ENCODE assay signal across 1 cellular context in the genomic region with DNA sequence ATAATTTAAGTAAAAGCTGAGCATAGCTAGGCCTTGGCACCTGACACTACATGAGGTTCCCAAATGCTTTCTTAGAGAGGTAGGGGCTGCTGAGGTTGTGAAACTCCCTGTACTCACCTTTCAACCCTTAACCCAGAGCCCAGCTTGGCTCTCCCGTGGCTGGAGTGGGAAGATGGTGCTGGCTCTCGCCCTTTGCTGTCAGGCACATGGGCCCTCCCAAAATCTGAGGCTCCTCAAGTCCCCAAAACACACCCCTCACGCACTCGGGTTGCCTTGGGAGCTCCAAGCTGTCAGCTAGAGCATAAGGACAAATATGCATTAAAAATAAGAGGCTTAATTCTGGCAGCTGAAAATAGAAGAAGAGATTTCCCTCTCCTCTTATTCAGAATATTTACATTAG.
TF ChIP-seq lines count a peak whose summit lies in the region.

No MANE protein-coding gene starts in this region.

TF ChIP-seq in H1, 55 proteins besides CTCF, POLR2A, EP300 and RAD21:
- TF ChIP-seq SP1 (IDR thresholded peaks at IDR 0.05; ENCODE audit: low read depth, low read length) (no peak), TCF12 (IDR thresholded peaks at IDR 0.05; ENCODE audit: low read depth, low read length) (no peak), SUZ12 (IDR thresholded peaks at IDR 0.05; ENCODE audit: low read length) (no peak), SAP30 (IDR thresholded peaks at IDR 0.05; ENCODE audit: insufficient read depth, insufficient replicate concordance, low read length) (no peak)
